8 cellular contexts compared by ENCODE assay signal in genomic region chr11:86069408-86070086, GRCh38. TPM values are rescaled to one million over a fixed set of nuclear protein-coding genes. Genes with fewer than 3 reads are reported as not detected.
DNase-seq lines count a peak whose midpoint lies in the region; ATAC-seq, FAIRE-seq and TF ChIP-seq lines count a peak whose summit lies in the region.

No MANE protein-coding gene starts in this region.

- 0 out of 2 replicates have a peak, but pooled peaks have one; percentile 44 for TF ChIP-seq POLR2A in GM12878 (IDR thresholded peaks at IDR 0.05; ENCODE audit: low read depth, low read length)

- peak overlapping the region; percentile 80 for H3K9ac ChIP-seq in GM12878 (ENCODE audit: control insufficient read depth, insufficient read depth, low read length)
- H3K9ac ChIP-seq in iPS-15b (ENCODE audit: low read depth, low read length): peak overlapping the region; percentile 71

- SMC1A ChIA-PET in GM12878 (lab: Charles Lee; ENCODE audit: uncharacterized antibody, unreplicated experiment): interaction anchor here (0.7 to 7.4 kb wide), 31 partner anchors 9 to 224 kb away, joined by 3 to 91 read pairs (median 5); no protein-coding TSS in a partner anchor

- H3K4me3 ChIP-seq in GM06990 (replicated peaks; ENCODE audit: low read depth, low read length) (peak overlapping the region; percentile 43), GM12878 (peak overlapping the region; percentile 56; the same call in 1 of the 2 replicates), iPS-15b (ENCODE audit: low read depth, low read length) (peak overlapping the region; percentile 58), skeletal muscle cell (ENCODE audit: low read depth, low read length) (peak overlapping the region; percentile 37)

- WGBS in GM12878 (ENCODE audit: insufficient coverage, insufficient replicate concordance, low lambda C conversion rate, missing lambda C conversion rate): 2% methylated on average over 14 of the region's 14 CpGs

- H3K9me3 ChIP-seq in GM12878 (replicated peaks; ENCODE audit: control insufficient read depth, insufficient read depth, low read length) (no peaks in the 10 kb centered on the region), iPS-15b (ENCODE audit: control insufficient read depth, insufficient read depth, low read length) (no peaks in the 10 kb centered on the region)

- TF ChIP-seq CTCF in GM06990 (IDR thresholded peaks at IDR 0.05; ENCODE audit: insufficient read depth, low read length, poor library complexity, severe bottlenecking) (no peak), GM12878 (IDR thresholded peaks at IDR 0.05 in 2 of 3, conservative IDR thresholded peaks at IDR 0.05 in 1 of 3; ENCODE audit: control insufficient read depth in 2 of 3, extremely low read depth in 1 of 3, insufficient read depth in 1 of 3, low read depth in 3 of 3, low read length in 3 of 3) (no peak)

- in situ Hi-C loops in GM12878 (cut with MboI): no loop called here

- peak overlapping the region; percentile 99 for H3K27ac ChIP-seq in GM12878 (ENCODE audit: control insufficient read depth, insufficient read depth)

- peak; percentile 91 for FAIRE-seq in GM12878 (lab: Jason Lieb, UNC)

- H2AFZ ChIP-seq in GM12878 (ENCODE audit: control insufficient read depth, low read depth, low read length): peak overlapping the region; percentile 82

- BruUV-seq in GM12878 (replicated peaks; lab: Mats Ljungman, UMichigan): TSS peak; percentile 98

- H3K4me1 ChIP-seq in GM12878 (ENCODE audit: control insufficient read depth, insufficient read depth, low read length) (peaks cover 10% of the 10 kb centered on the region), iPS-15b (ENCODE audit: control insufficient read depth, insufficient read depth, low read length) (peaks cover 5% of the 10 kb centered on the region)

- DNase-seq in A172 (ENCODE audit: low spot score) (peak; percentile 98), GM06990 (ENCODE audit: extremely low read depth, insufficient read length) (no peak), NOMO-1 (lab: John Stamatoyannopoulos, UW; ENCODE audit: unreplicated experiment in 2 of 2) (peak; percentile 62 to 94), GM12878 (ENCODE audit: low read depth, low spot score) (peak; percentile 62), skeletal muscle cell (ENCODE audit: low read depth) (peak; percentile 87)
- no peak for DNase-seq in activated CD8-positive, alpha-beta memory T cell treated with anti-CD3 and anti-CD28 coated beads, Interleukin-2, amount 50 U/mL, for 48 hours

- TF ChIP-seq RAD21 in GM12878 (IDR thresholded peaks at IDR 0.05; ENCODE audit: insufficient read depth, low read depth, low read length): peak; percentile 11; the same call in 1 of the 2 replicates

- CTCF ChIA-PET in GM12878 (lab: Yijun Ruan, JAX): interaction anchor here (0.6 to 5.9 kb wide), 18 partner anchors 9 to 205 kb away, joined by 3 to 76 read pairs (median 4); no protein-coding TSS in a partner anchor

- ATAC-seq in HG02884 (IDR thresholded peaks at IDR 0.05; ENCODE audit: unreplicated experiment) (peak; percentile 25), GM12878 (peak; percentile 58)

- no peaks in the 10 kb centered on the region for H3K36me3 ChIP-seq in GM06990 (ENCODE audit: control insufficient read depth, insufficient read depth, low read length)
- H3K36me3 ChIP-seq in GM12878 (ENCODE audit: control insufficient read depth in 2 of 2, insufficient read depth in 2 of 2, low read length in 1 of 2): no peaks in the 10 kb centered on the region
- H3K36me3 ChIP-seq in iPS-15b (ENCODE audit: control insufficient read depth, insufficient read depth, low read length): no peaks in the 10 kb centered on the region

- H3K4me2 ChIP-seq in GM12878 (ENCODE audit: control insufficient read depth, insufficient read depth): peak overlapping the region; percentile 90

- intact Hi-C loops in GM12878 (cut with micrococcal nuclease; ENCODE audit: unreplicated experiment): loop anchor here (1.0 to 2.0 kb wide), 4 partner anchors 47 to 175 kb away; partner anchors contain the start of gene EED

- peaks cover 44% of the 10 kb centered on the region for H3K79me2 ChIP-seq in GM12878 (ENCODE audit: control insufficient read depth, insufficient read depth, low read length)

- POLR2A ChIA-PET in GM12878 (lab: Charles Lee): interaction anchor here (0.8 to 4.4 kb wide), 15 partner anchors 11 to 186 kb away, joined by 3 to 40 read pairs (median 4); no protein-coding TSS in a partner anchor

- peak; percentile 7 to 67; a peak in 2 of 4 replicates for TF ChIP-seq EP300 in GM12878 (IDR thresholded peaks at IDR 0.05; ENCODE audit: borderline replicate concordance in 1 of 2, control insufficient read depth in 1 of 2, low read depth in 2 of 2, low read length in 2 of 2)

- H4K20me1 ChIP-seq in GM12878 (ENCODE audit: control insufficient read depth, insufficient read depth): no peaks in the 10 kb centered on the region

- H3K27me3 ChIP-seq in GM06990 (replicated peaks; ENCODE audit: control insufficient read depth, insufficient read depth, low read length) (no peaks in the 10 kb centered on the region), GM12878 (replicated peaks in 1 of 2; ENCODE audit: control insufficient read depth in 2 of 2, insufficient read depth in 2 of 2, low read length in 1 of 2) (no peaks in the 10 kb centered on the region), iPS-15b (ENCODE audit: control insufficient read depth, insufficient read depth, low read length) (no peaks in the 10 kb centered on the region)

- RAD21 ChIA-PET in GM12878 (lab: Charles Lee; ENCODE audit: unreplicated experiment): interaction anchor here (0.6 to 5.1 kb wide), 34 partner anchors 9 to 523 kb away, joined by 3 to 64 read pairs (median 4); no protein-coding TSS in a partner anchor

TF ChIP-seq in GM12878, 131 proteins besides CTCF, POLR2A, EP300 and RAD21 (continues in another document):
- TF ChIP-seq CREM (IDR thresholded peaks at IDR 0.05; ENCODE audit: low read depth): no peak
- TF ChIP-seq RB1 (IDR thresholded peaks at IDR 0.05; ENCODE audit: borderline replicate concordance): peak; percentile 18; the same call in 1 of the 2 replicates
- TF ChIP-seq NR2C2 (IDR thresholded peaks at IDR 0.05; ENCODE audit: borderline replicate concordance, control insufficient read depth, insufficient read length, low read depth): no peak
- 0 out of 2 replicates have a peak, but pooled peaks have one; percentile 3 for TF ChIP-seq JUNB (IDR thresholded peaks at IDR 0.05)
- TF ChIP-seq EZH2 (IDR thresholded peaks at IDR 0.05; ENCODE audit: borderline replicate concordance, control insufficient read depth, low read depth, low read length): no peak
- peak; percentile 92 for TF ChIP-seq ATF7 (IDR thresholded peaks at IDR 0.05; ENCODE audit: low read depth)
- TF ChIP-seq, protein P1, sequence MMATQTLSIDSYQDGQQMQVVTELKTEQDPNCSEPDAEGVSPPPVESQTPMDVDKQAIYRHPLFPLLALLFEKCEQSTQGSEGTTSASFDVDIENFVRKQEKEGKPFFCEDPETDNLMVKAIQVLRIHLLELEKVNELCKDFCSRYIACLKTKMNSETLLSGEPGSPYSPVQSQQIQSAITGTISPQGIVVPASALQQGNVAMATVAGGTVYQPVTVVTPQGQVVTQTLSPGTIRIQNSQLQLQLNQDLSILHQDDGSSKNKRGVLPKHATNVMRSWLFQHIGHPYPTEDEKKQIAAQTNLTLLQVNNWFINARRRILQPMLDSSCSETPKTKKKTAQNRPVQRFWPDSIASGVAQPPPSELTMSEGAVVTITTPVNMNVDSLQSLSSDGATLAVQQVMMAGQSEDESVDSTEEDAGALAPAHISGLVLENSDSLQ (IDR thresholded peaks at IDR 0.05): no peak
- no peak for TF ChIP-seq KDM1A (IDR thresholded peaks at IDR 0.05; ENCODE audit: borderline replicate concordance)
- peak in 1 of 2 experiments; percentile 83; a peak in 2 of 4 replicates for TF ChIP-seq SRF (IDR thresholded peaks at IDR 0.05; ENCODE audit: low read depth in 2 of 2, low read length in 2 of 2)
- TF ChIP-seq SP1 (IDR thresholded peaks at IDR 0.05; ENCODE audit: low read depth, low read length): no peak
- peak; percentile 78 for TF ChIP-seq NFIC (IDR thresholded peaks at IDR 0.05; ENCODE audit: low read depth, low read length)
- TF ChIP-seq TCF12 (IDR thresholded peaks at IDR 0.05; ENCODE audit: low read depth, low read length): peak; percentile 97
- TF ChIP-seq CREB1 (IDR thresholded peaks at IDR 0.05; ENCODE audit: low read depth): peak; percentile 75
- TF ChIP-seq, protein P2, sequence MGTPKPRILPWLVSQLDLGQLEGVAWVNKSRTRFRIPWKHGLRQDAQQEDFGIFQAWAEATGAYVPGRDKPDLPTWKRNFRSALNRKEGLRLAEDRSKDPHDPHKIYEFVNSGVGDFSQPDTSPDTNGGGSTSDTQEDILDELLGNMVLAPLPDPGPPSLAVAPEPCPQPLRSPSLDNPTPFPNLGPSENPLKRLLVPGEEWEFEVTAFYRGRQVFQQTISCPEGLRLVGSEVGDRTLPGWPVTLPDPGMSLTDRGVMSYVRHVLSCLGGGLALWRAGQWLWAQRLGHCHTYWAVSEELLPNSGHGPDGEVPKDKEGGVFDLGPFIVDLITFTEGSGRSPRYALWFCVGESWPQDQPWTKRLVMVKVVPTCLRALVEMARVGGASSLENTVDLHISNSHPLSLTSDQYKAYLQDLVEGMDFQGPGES (IDR thresholded peaks at IDR 0.05): no peak
- TF ChIP-seq BHLHE40 (IDR thresholded peaks at IDR 0.05; ENCODE audit: borderline replicate concordance in 1 of 2, low read depth in 2 of 2, low read length in 1 of 2): peak in 1 of 2 experiments; percentile 27; a peak in 2 of 4 replicates
- TF ChIP-seq YY1 (IDR thresholded peaks at IDR 0.05; ENCODE audit: low read depth, low read length): peak; percentile 55; the same call in 1 of the 2 replicates

RNA-seq across cellular contexts. Expression of gene PICALM, which starts 0.7 kb away (rescaled TPM):
- 182 and 196 TPM in 2 replicates for total RNA-seq in A172 (2014; rRNA removed; shearing (Covaris generic))
- total RNA-seq in GM12878 (2013; cell fraction: nucleolus; rRNA removed): 532 and 561 TPM in 2 replicates
- 78.9 and 86.8 TPM in 2 replicates for total RNA-seq in GM12878 (2014; rRNA removed)
- 69.1 and 70.3 TPM in 2 replicates for total RNA-seq in GM12878 (2014; rRNA removed; fragmentation: Illumina TruSeq; extraction: Trizol)
- total RNA-seq in GM12878 (2021): 41.0 and 46.5 TPM in 2 replicates
- 18.2 TPM for polyA plus RNA-seq in GM12878 (2011; ENCODE audit: low read depth)
- 150 and 163 TPM in 2 replicates for polyA plus RNA-seq in GM12878 (2011; rRNA removed)
- polyA plus RNA-seq in GM12878 (2011; cell fraction: cytosol; rRNA removed): 68.3 and 91.4 TPM in 2 replicates
- polyA plus RNA-seq in GM12878 (2011; cell fraction: nucleus; rRNA removed): 115 and 124 TPM in 2 replicates
- 27.2 and 31.0 TPM in 2 replicates for polyA plus RNA-seq in GM12878 (2012)
- polyA plus RNA-seq in GM12878 (2014; fragmentation: Illumina TruSeq; extraction: Trizol): 70.1 and 95.0 TPM in 2 replicates
- polyA plus RNA-seq in GM12878 (2014; fragmentation: Nextera tagmentation; extraction: Ambion mirVana): 10 to 100 TPM in 1 of 2 experiments, 1 to 10 TPM in 1; 4.3 to 10.4 TPM
- polyA plus RNA-seq in GM12878 (2014; rRNA removed): 37.2 and 43.1 TPM in 2 replicates
- 10 to 100 TPM; 12.8 to 15.0 TPM for polyA plus RNA-seq in GM12878 (2016; fragmentation: Nextera tagmentation; extraction: Ambion mirVana)
- 254 and 304 TPM in 2 replicates for polyA minus RNA-seq in GM12878 (2011; rRNA and poly(A)+ RNA removed)
- polyA minus RNA-seq in GM12878 (2011; cell fraction: cytosol; rRNA and poly(A)+ RNA removed): 78.4 and 84.7 TPM in 2 replicates
- polyA minus RNA-seq in GM12878 (2011; cell fraction: nucleus; rRNA and poly(A)+ RNA removed): 156 and 277 TPM in 2 replicates

Comparison
In these comparisons a context has a peak if more than half of its experiments do, and no peak if none do; other contexts are left out.
1. DNase-seq: peak in A172 (single experiment), NOMO-1 (2 of 2), GM12878 (single experiment) and skeletal muscle cell (single experiment); none in GM06990 (single experiment) and activated CD8-positive, alpha-beta memory T cell treated with anti-CD3 and anti-CD28 coated beads, Interleukin-2, amount 50 U/mL, for 48 hours (single experiment).
2. Peak in every context shown above with its lines, with median percentiles within 50 percentile points of each other: H3K4me3 ChIP-seq.